12 cellular contexts compared by ENCODE assay signal in genomic region chr10:12405342-12406320, GRCh38. TPM values are rescaled to one million over a fixed set of nuclear protein-coding genes. Genes with fewer than 3 reads are reported as not detected.
DNase-seq lines count a peak whose midpoint lies in the region; ATAC-seq, FAIRE-seq and TF ChIP-seq lines count a peak whose summit lies in the region.
"Had no signal": no experiment of that assay in that cellular context is flagged by ENCODE, and none has a peak within 500 bp of the region (broad histone marks: within the 10 kb centered on the region; RNA-seq: fewer than 3 reads in every experiment).

No MANE protein-coding gene starts in this region.

- no peaks in the 10 kb centered on the region for H3K9me3 ChIP-seq in AG04450 (ENCODE audit: control insufficient read depth, insufficient read depth, low read length)
- H3K9me3 ChIP-seq: SJSA1 had no signal

- no peak for FAIRE-seq in D721Med (lab: Jason Lieb, UNC)

- no peak overlapping the region for H3K4me3 Mint-ChIP-seq in activated CD8-positive, alpha-beta T cell treated with anti-CD3 and anti-CD28 coated beads, Interleukin-2, amount 10 ng/mL, durations not matched to agents 7 days and 5 days

- no peak overlapping the region for H3K27ac Mint-ChIP-seq in activated CD8-positive, alpha-beta T cell treated with anti-CD3 and anti-CD28 coated beads, Interleukin-2, amount 10 ng/mL, durations not matched to agents 7 days and 5 days

- no peaks in the 10 kb centered on the region for H3K9me3 Mint-ChIP-seq in activated CD8-positive, alpha-beta T cell treated with anti-CD3 and anti-CD28 coated beads, Interleukin-2, amount 10 ng/mL, durations not matched to agents 7 days and 5 days (ENCODE audit: insufficient read depth)
- H3K9me3 Mint-ChIP-seq: activated naive CD4-positive, alpha-beta T cell treated with anti-CD3 and anti-CD28 coated beads, Interleukin-2, amount 50 U/mL, for 72 hours had no signal

- no peak for DNase-seq in AG04450 (ENCODE audit: low read depth, low spot score)
- DNase-seq in HT-29 (ENCODE audit: low spot score), result peak; percentile 11
- DNase-seq in activated CD8-positive, alpha-beta T cell treated with anti-CD3 and anti-CD28 coated beads, Interleukin-2, amount 10 ng/mL, durations not matched to agents 7 days and 5 days, result no peak
- peak; percentile 52 for DNase-seq in left lobe of liver (ENCODE audit: low spot score)
- DNase-seq in NOMO-1 treated with DMSO at 0.1 percent for 48 hours (lab: John Stamatoyannopoulos, UW; ENCODE audit: unreplicated experiment), result no peak
- DNase-seq in D721Med (ENCODE audit: insufficient read length, low spot score), result no peak
- DNase-seq: activated CD4-positive, CD25-positive, alpha-beta regulatory T cell treated with anti-CD3 and anti-CD28 coated beads, Interleukin-2, amount 50 U/mL, for 72 hours; AML-193 had no signal

- peaks cover 39% of the 10 kb centered on the region for H3K4me1 Mint-ChIP-seq in activated CD8-positive, alpha-beta T cell treated with anti-CD3 and anti-CD28 coated beads, Interleukin-2, amount 10 ng/mL, durations not matched to agents 7 days and 5 days (ENCODE audit: low read depth)

- CTCF ChIA-PET in AG04450 (lab: Charles Lee), result interaction anchor here (0.5 to 1.2 kb wide), 2 partner anchors 56 to 305 kb away, joined by 3 to 4 read pairs; partner anchors contain the start of gene CAMK1D
- CTCF ChIA-PET in activated CD8-positive, alpha-beta T cell treated with anti-CD3 and anti-CD28 coated beads, Interleukin-2, amount 10 ng/mL, durations not matched to agents 7 days and 5 days (lab: Charles Lee), result interaction anchor here (1.2 to 1.5 kb wide), 2 partner anchors 50 to 141 kb away, joined by 3 read pairs; no protein-coding TSS in a partner anchor

- peaks cover 6% of the 10 kb centered on the region for H3K27me3 Mint-ChIP-seq in activated CD8-positive, alpha-beta T cell treated with anti-CD3 and anti-CD28 coated beads, Interleukin-2, amount 10 ng/mL, durations not matched to agents 7 days and 5 days (ENCODE audit: low read depth)

- POLR2A ChIA-PET in AG04450 (lab: Yijun Ruan, JAX), result no interaction called here
- POLR2A ChIA-PET in activated CD8-positive, alpha-beta T cell treated with anti-CD3 and anti-CD28 coated beads, Interleukin-2, amount 10 ng/mL, durations not matched to agents 7 days and 5 days (lab: Charles Lee), result no interaction called here

- H3K27me3 ChIP-seq in AG04450 (ENCODE audit: control insufficient read depth, insufficient read depth, low read length), result peaks cover 6% of the 10 kb centered on the region
- H3K27me3 ChIP-seq: SJSA1 had no signal

- TF ChIP-seq CTCF in AG04450 (IDR thresholded peaks at IDR 0.05; ENCODE audit: low read depth, low read length), result no peak
- TF ChIP-seq CTCF in D721Med (IDR thresholded peaks at IDR 0.05; ENCODE audit: insufficient read depth, missing control alignments), result no peak

- peak; percentile 6 for ATAC-seq in activated CD8-positive, alpha-beta T cell treated with anti-CD3 and anti-CD28 coated beads, Interleukin-2, amount 10 ng/mL, durations not matched to agents 7 days and 5 days
- peak; percentile 87 for ATAC-seq in left lobe of liver
- ATAC-seq in HG03469 (IDR thresholded peaks at IDR 0.05; ENCODE audit: unreplicated experiment), result no peak
- ATAC-seq in GM19351 (IDR thresholded peaks at IDR 0.05; ENCODE audit: unreplicated experiment), result no peak

- H3K27ac ChIP-seq in AG04450 (ENCODE audit: low read depth, low read length), result peak overlapping the region; percentile 31
- H3K27ac ChIP-seq: SJSA1 had no signal

- H3K4me3 ChIP-seq in AG04450 (ENCODE audit: low read depth, low read length), result no peak overlapping the region
- H3K4me3 ChIP-seq: SJSA1 had no signal

- H3K36me3 Mint-ChIP-seq in activated CD8-positive, alpha-beta T cell treated with anti-CD3 and anti-CD28 coated beads, Interleukin-2, amount 10 ng/mL, durations not matched to agents 7 days and 5 days (ENCODE audit: low read depth), result no peaks in the 10 kb centered on the region

RNA-seq across cellular contexts. Expression of gene CAMK1D, which starts 56.3 kb away (rescaled TPM):
- polyA plus RNA-seq in AG04450 (2011; rRNA removed), result 8.2 and 10.4 TPM in 2 replicates
- 6.7 and 8.9 TPM in 2 replicates for polyA minus RNA-seq in AG04450 (2011; rRNA and poly(A)+ RNA removed)
- total RNA-seq in HT-29 (2014; rRNA removed; shearing (Covaris generic)), result 0.15 and 0.18 TPM in 2 replicates
- total RNA-seq in activated CD8-positive, alpha-beta T cell treated with anti-CD3 and anti-CD28 coated beads, Interleukin-2, amount 10 ng/mL, durations not matched to agents 7 days and 5 days, result 1 to 10 TPM; 3.4 to 4.2 TPM
- total RNA-seq in left lobe of liver, result 8.1 TPM

Comparison
In these comparisons a context has a peak if more than half of its experiments do, and no peak if none do; other contexts are left out.
1. DNase-seq: peak in HT-29 (single experiment) and left lobe of liver (single experiment); none in AG04450 (single experiment), activated CD8-positive, alpha-beta T cell treated with anti-CD3 and anti-CD28 coated beads, Interleukin-2, amount 10 ng/mL, durations not matched to agents 7 days and 5 days (single experiment), NOMO-1 treated with DMSO at 0.1 percent for 48 hours (single experiment) and D721Med (single experiment).
2. ATAC-seq: peak in activated CD8-positive, alpha-beta T cell treated with anti-CD3 and anti-CD28 coated beads, Interleukin-2, amount 10 ng/mL, durations not matched to agents 7 days and 5 days (single experiment) and left lobe of liver (single experiment); none in HG03469 (single experiment) and GM19351 (single experiment).